Comparison of ENCODE assay signal across 1 cellular context in genomic region chr2:127068351-127068741, GRCh38.
TF ChIP-seq lines count a peak whose summit lies in the region.

No MANE protein-coding gene starts in this region.

TF ChIP-seq in SK-N-SH, 30 proteins besides CTCF, POLR2A, EP300 and RAD21 (continued from another document):
- TF ChIP-seq USF2 (IDR thresholded peaks at IDR 0.05; ENCODE audit: borderline replicate concordance, low read depth, low read length), result no peak
- TF ChIP-seq FOXM1 (IDR thresholded peaks at IDR 0.05; ENCODE audit: low read depth), result no peak
- TF ChIP-seq GATA2 (CRISPR knock-in tag; IDR thresholded peaks at IDR 0.05), result no peak
- TF ChIP-seq RCOR1 (IDR thresholded peaks at IDR 0.05; ENCODE audit: low read length), result no peak
- no peak for TF ChIP-seq PBX3 (IDR thresholded peaks at IDR 0.05)
